8 cellular contexts compared by ENCODE assay signal in the genomic region with DNA sequence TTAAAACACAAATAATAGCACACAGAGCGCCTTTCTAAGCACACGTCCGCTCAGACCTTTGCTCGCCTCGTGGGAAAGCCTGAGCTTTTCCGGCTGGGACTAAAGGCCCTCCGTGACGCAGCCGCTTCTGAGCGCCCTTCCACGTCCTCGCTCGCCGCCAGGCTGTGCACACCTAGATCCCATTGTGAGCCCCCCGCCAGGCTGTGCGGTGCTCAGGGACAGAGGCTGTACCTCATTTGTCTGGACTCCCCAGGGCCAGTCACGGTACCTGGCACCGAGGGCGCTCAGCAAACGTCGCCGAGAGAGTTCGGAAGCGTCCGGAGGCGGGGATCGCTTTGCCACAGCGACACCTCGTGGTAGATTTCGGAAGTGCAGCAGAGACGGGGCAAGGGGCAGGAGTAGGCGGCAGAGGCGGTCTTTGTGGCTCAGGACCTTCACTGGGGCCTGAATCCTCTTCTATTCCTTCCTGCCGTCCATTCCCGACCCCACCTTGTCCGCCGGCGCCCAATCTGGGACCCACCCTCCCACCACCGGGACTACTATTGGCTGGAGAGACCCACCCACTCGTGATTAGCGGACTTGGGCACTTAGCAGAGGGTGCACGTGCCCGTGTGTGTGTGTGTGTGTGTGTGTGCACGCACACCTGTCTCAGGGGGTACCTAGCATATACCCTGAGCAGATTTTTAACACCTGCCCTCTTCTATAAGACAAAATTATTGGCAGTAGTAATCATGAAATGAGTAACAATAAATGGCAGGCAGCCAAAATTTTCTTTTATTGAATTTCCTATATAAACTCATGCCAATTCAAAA.
DNase-seq lines count a peak whose midpoint lies in the region; ATAC-seq and TF ChIP-seq lines count a peak whose summit lies in the region.

No MANE protein-coding gene starts in this region.

- H2AFZ ChIP-seq in MM.1S (ENCODE audit: low read length) (peak overlapping the region; percentile 52), parathyroid adenoma (peak overlapping the region; percentile 75)

- H3K27ac Mint-ChIP-seq in activated naive CD4-positive, alpha-beta T cell treated with anti-CD3 and anti-CD28 coated beads, Interleukin-2, amount 50 U/mL, for 72 hours = no peak overlapping the region

- H3F3A ChIP-seq in MM.1S (ENCODE audit: insufficient read depth, low read length) = no peaks in the 10 kb centered on the region

- H3K9me2 ChIP-seq in MM.1S (replicated peaks; ENCODE audit: insufficient read depth, low read length) = no peaks in the 10 kb centered on the region

- no peaks in the 10 kb centered on the region for H3K36me3 Mint-ChIP-seq in activated naive CD4-positive, alpha-beta T cell treated with anti-CD3 and anti-CD28 coated beads, Interleukin-2, amount 50 U/mL, for 72 hours

- H3K4me1 ChIP-seq in MM.1S (ENCODE audit: low read length) = no peaks in the 10 kb centered on the region
- no peaks in the 10 kb centered on the region for H3K4me1 ChIP-seq in cardiac muscle cell (ENCODE audit: low read depth)
- no peaks in the 10 kb centered on the region for H3K4me1 ChIP-seq in parathyroid adenoma
- peaks cover 0 to 11% (median 4%) of the 10 kb centered on the region in 4 donors for H3K4me1 ChIP-seq in tibial artery

- H3K4me2 ChIP-seq in MM.1S (ENCODE audit: low read depth, low read length) (peak overlapping the region; percentile 81), parathyroid adenoma (ENCODE audit: low read length) (peak overlapping the region; percentile 87)

- no peaks in the 10 kb centered on the region for H3K79me2 ChIP-seq in MM.1S (ENCODE audit: low read length)
- no peaks in the 10 kb centered on the region for H3K79me2 ChIP-seq in parathyroid adenoma

- no peaks in the 10 kb centered on the region for H3K9me3 Mint-ChIP-seq in activated naive CD4-positive, alpha-beta T cell treated with anti-CD3 and anti-CD28 coated beads, Interleukin-2, amount 50 U/mL, for 72 hours

- H3K27me3 ChIP-seq in MM.1S (replicated peaks; ENCODE audit: insufficient read depth, low read length) (no peaks in the 10 kb centered on the region), cardiac muscle cell (peaks cover 91% of the 10 kb centered on the region), parathyroid adenoma (ENCODE audit: control insufficient read depth, insufficient read depth, low read length) (no peaks in the 10 kb centered on the region), tibial artery (peaks cover 0 to 40% of the 10 kb centered on the region in 2 donors)

- peak overlapping the region; percentile 34; the same call in 1 of the 2 replicates for H3K9ac ChIP-seq in MM.1S (ENCODE audit: low read length)
- no peak overlapping the region for H3K9ac ChIP-seq in parathyroid adenoma

- DNase-seq in ELF-1 (ENCODE audit: low read depth, low spot score) (peak; percentile 90), H4 (ENCODE audit: low spot score) (peak; percentile 56), MM.1S (peak; percentile 85), cardiac muscle cell (ENCODE audit: low read depth in 1 of 2, low spot score in 1 of 2) (peak; percentile 76 to 83), tibial artery (peak; percentile 76 to 87)
- peak; percentile 86 to 99 for DNase-seq in activated naive CD4-positive, alpha-beta T cell treated with anti-CD3 and anti-CD28 coated beads, Interleukin-2, amount 50 U/mL, for 72 hours (ENCODE audit: low spot score in 2 of 2)

- intact Hi-C loops in tibial artery (cut with DNase I; ENCODE audit: low total_unique reads) = no loop called here

- H3K27ac ChIP-seq in MM.1S (ENCODE audit: low read length) (no peak overlapping the region), cardiac muscle cell (no peak overlapping the region), parathyroid adenoma (no peak overlapping the region), tibial artery (no peak overlapping the region)

- H3K4me3 ChIP-seq in MM.1S (ENCODE audit: low read length) = peak overlapping the region; percentile 61
- H3K4me3 ChIP-seq in cardiac muscle cell = peak overlapping the region; percentile 22
- peak overlapping the region; percentile 44 for H3K4me3 ChIP-seq in parathyroid adenoma (ENCODE audit: low read depth, low read length)
- H3K4me3 ChIP-seq in tibial artery = peak overlapping the region; percentile 37 to 43

- TF ChIP-seq CTCF in MM.1S (IDR thresholded peaks at IDR 0.05; ENCODE audit: low read length) (peak; percentile 95), cardiac muscle cell (IDR thresholded peaks at IDR 0.05; ENCODE audit: low read depth, low read length) (peak; percentile 92), parathyroid adenoma (IDR thresholded peaks at IDR 0.05) (peak; percentile 85), tibial artery (IDR thresholded peaks at IDR 0.05) (peak; percentile 96 to 97)

- H3K36me3 ChIP-seq in MM.1S (replicated peaks; ENCODE audit: insufficient read depth, low read length) (no peaks in the 10 kb centered on the region), cardiac muscle cell (no peaks in the 10 kb centered on the region), parathyroid adenoma (ENCODE audit: control insufficient read depth, insufficient read depth, low read length) (no peaks in the 10 kb centered on the region), tibial artery (no peaks in the 10 kb centered on the region)

- peak; percentile 97 for ATAC-seq in SK-N-SH treated with all-trans-retinoic acid at 6 μM for 48 hours
- peak; percentile 94 to 96 for ATAC-seq in activated naive CD4-positive, alpha-beta T cell treated with anti-CD3 and anti-CD28 coated beads, Interleukin-2, amount 50 U/mL, for 72 hours

- H3K9me3 ChIP-seq in MM.1S (replicated peaks; ENCODE audit: insufficient read depth, low read length) = no peaks in the 10 kb centered on the region
- H3K9me3 ChIP-seq in cardiac muscle cell (ENCODE audit: low read depth) = no peaks in the 10 kb centered on the region
- H3K9me3 ChIP-seq in parathyroid adenoma (ENCODE audit: control insufficient read depth, low read length) = no peaks in the 10 kb centered on the region
- H3K9me3 ChIP-seq in tibial artery = no peaks in the 10 kb centered on the region

- H4K20me1 ChIP-seq in MM.1S (ENCODE audit: insufficient read depth, low read length) = no peaks in the 10 kb centered on the region

TF ChIP-seq in SK-N-SH treated with all-trans-retinoic acid at 6 μM for 48 hours, 23 proteins besides CTCF, POLR2A, EP300 and RAD21:
- TF ChIP-seq ZFP3 (CRISPR knock-in tag; IDR thresholded peaks at IDR 0.05) = no peak
- TF ChIP-seq PPARA (CRISPR knock-in tag; IDR thresholded peaks at IDR 0.05; ENCODE audit: borderline replicate concordance) = no peak
- TF ChIP-seq TCF4 (CRISPR knock-in tag; IDR thresholded peaks at IDR 0.05; ENCODE audit: borderline replicate concordance) = no peak
- no peak for TF ChIP-seq OSR1 (CRISPR knock-in tag; IDR thresholded peaks at IDR 0.05)
- TF ChIP-seq, protein P1, sequence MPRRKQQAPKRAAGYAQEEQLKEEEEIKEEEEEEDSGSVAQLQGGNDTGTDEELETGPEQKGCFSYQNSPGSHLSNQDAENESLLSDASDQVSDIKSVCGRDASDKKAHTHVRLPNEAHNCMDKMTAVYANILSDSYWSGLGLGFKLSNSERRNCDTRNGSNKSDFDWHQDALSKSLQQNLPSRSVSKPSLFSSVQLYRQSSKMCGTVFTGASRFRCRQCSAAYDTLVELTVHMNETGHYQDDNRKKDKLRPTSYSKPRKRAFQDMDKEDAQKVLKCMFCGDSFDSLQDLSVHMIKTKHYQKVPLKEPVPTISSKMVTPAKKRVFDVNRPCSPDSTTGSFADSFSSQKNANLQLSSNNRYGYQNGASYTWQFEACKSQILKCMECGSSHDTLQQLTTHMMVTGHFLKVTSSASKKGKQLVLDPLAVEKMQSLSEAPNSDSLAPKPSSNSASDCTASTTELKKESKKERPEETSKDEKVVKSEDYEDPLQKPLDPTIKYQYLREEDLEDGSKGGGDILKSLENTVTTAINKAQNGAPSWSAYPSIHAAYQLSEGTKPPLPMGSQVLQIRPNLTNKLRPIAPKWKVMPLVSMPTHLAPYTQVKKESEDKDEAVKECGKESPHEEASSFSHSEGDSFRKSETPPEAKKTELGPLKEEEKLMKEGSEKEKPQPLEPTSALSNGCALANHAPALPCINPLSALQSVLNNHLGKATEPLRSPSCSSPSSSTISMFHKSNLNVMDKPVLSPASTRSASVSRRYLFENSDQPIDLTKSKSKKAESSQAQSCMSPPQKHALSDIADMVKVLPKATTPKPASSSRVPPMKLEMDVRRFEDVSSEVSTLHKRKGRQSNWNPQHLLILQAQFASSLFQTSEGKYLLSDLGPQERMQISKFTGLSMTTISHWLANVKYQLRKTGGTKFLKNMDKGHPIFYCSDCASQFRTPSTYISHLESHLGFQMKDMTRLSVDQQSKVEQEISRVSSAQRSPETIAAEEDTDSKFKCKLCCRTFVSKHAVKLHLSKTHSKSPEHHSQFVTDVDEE (CRISPR knock-in tag; IDR thresholded peaks at IDR 0.05) = no peak
- TF ChIP-seq TOX (CRISPR knock-in tag; IDR thresholded peaks at IDR 0.05; ENCODE audit: borderline replicate concordance) = no peak
- TF ChIP-seq RARB (CRISPR knock-in tag; IDR thresholded peaks at IDR 0.05) = no peak
- no peak for TF ChIP-seq GLIS3 (CRISPR knock-in tag; IDR thresholded peaks at IDR 0.05)
- TF ChIP-seq ZFP30 (CRISPR knock-in tag; IDR thresholded peaks at IDR 0.05) = no peak
